ENCODE assay signal across 22 cellular contexts in the genomic region with DNA sequence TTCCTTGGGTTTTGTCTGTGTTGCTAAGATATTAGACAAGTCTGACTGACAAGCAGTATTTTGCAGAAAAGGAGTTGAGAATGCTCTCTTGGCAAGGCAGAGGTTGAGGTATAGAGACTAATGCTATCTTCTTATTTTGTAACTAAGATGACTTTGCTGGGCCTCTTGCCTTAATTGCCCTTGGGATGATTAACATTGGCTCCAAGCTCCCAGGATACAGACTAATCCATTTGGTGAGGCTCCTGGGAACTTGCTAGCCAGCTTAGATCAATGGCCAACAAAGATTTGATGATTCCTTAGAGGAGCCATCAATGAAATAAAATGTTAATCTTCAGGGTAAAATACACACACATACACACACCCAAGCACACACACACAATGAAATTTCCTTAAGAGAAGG. TPM values are rescaled to one million over a fixed set of nuclear protein-coding genes. Genes with fewer than 3 reads are reported as not detected.
DNase-seq lines count a peak whose midpoint lies in the region; ATAC-seq, FAIRE-seq and TF ChIP-seq lines count a peak whose summit lies in the region.
"Had no signal": no experiment of that assay in that cellular context is flagged by ENCODE, and none has a peak within 500 bp of the region (broad histone marks: within the 10 kb centered on the region; RNA-seq: fewer than 3 reads in every experiment).

No MANE protein-coding gene starts in this region.

- no peak overlapping the region for H3K18ac ChIP-seq in H1 (ENCODE audit: extremely low read depth, low read length)

- no peak overlapping the region for H2AK5ac ChIP-seq in H1 (ENCODE audit: low read depth, low read length)

- no peak overlapping the region for H2BK5ac ChIP-seq in H1 (ENCODE audit: low read depth, low read length)

- H3K9ac ChIP-seq in Loucy (ENCODE audit: low read depth, low read length, poor library complexity, severe bottlenecking) (no peak overlapping the region), H1 (replicated peaks in 1 of 4; ENCODE audit: extremely low read depth in 1 of 4, low read depth in 3 of 4, low read length in 3 of 4) (no peak overlapping the region)
- H3K9ac ChIP-seq: BLaER1 treated with 17β-estradiol and CSF1 and Interleukin-3, amounts not matched to agents 10 nM and 100 nM had no signal

- ATAC-seq in GM18505 (IDR thresholded peaks at IDR 0.05; ENCODE audit: unreplicated experiment) (no peak), HG03442 (IDR thresholded peaks at IDR 0.05; ENCODE audit: unreplicated experiment) (no peak), omental fat pad (ENCODE audit: low FRiP score) (no peak)
- ATAC-seq: A549; CD8-positive, alpha-beta T cell had no signal

- no peak overlapping the region for H3K56ac ChIP-seq in H1 (replicated peaks; ENCODE audit: insufficient read length, low read depth, low read length)

- H4K5ac ChIP-seq in H1 (ENCODE audit: insufficient read length, low read depth, low read length), result no peak overlapping the region

- no peak overlapping the region for H2BK12ac ChIP-seq in H1 (ENCODE audit: low read depth, low read length)

- H3K27me3 ChIP-seq in Loucy (ENCODE audit: insufficient read depth, low read length, poor library complexity, severe bottlenecking), result no peaks in the 10 kb centered on the region
- 0 out of 7 replicates have a peak, but pooled peaks cover 0 to 2% (median 0%) of the 10 kb centered on the region in 4 experiments for H3K27me3 ChIP-seq in H1 (replicated peaks in 1 of 4; ENCODE audit: control insufficient read depth in 3 of 4, extremely low read depth in 1 of 4, insufficient read depth in 3 of 4, low read length in 3 of 4)
- H3K27me3 ChIP-seq: BLaER1 treated with 17β-estradiol and CSF1 and Interleukin-3, amounts not matched to agents 10 nM and 100 nM had no signal

- H2BK15ac ChIP-seq in H1 (ENCODE audit: low read length), result no peak overlapping the region

- H3K4me2 ChIP-seq in Loucy (ENCODE audit: low read depth, low read length, poor library complexity, severe bottlenecking) (no peak overlapping the region), H1 (ENCODE audit: insufficient read depth in 1 of 2, low read depth in 2 of 2, low read length in 2 of 2) (no peak overlapping the region)
- H3K4me2 ChIP-seq: A549; BLaER1 treated with 17β-estradiol and CSF1 and Interleukin-3, amounts not matched to agents 10 nM and 100 nM had no signal

- TF ChIP-seq CTCF in Loucy (conservative IDR thresholded peaks at IDR 0.05; ENCODE audit: low read length) (no peak), H1 (IDR thresholded peaks at IDR 0.05; ENCODE audit: control extremely low read depth in 1 of 3, insufficient read depth in 1 of 3, low read depth in 1 of 3, low read length in 3 of 3) (no peak), omental fat pad (IDR thresholded peaks at IDR 0.05) (no peak)

- POLR2A ChIA-PET in H1 (lab: Charles Lee; ENCODE audit: partially characterized antibody), result no interaction called here

- TF ChIP-seq EP300 in H1 (IDR thresholded peaks at IDR 0.05; ENCODE audit: borderline replicate concordance in 1 of 2, low read depth in 2 of 2, low read length in 2 of 2), result no peak

- H3K4me1 ChIP-seq in Loucy (ENCODE audit: insufficient read depth, low read length, poor library complexity, severe bottlenecking) (peaks cover under 1% of the 10 kb centered on the region), H1 (replicated peaks in 1 of 4; ENCODE audit: control insufficient read depth in 3 of 4, insufficient read depth in 4 of 4, low read length in 3 of 4) (peaks cover 0 to 2% (median under 1%) of the 10 kb centered on the region in 4 experiments; a peak in 2 of 7 replicates)
- H3K4me1 ChIP-seq: A549; BLaER1 treated with 17β-estradiol and CSF1 and Interleukin-3, amounts not matched to agents 10 nM and 100 nM; Caco-2 had no signal

- H4K20me1 ChIP-seq in Loucy (ENCODE audit: insufficient read depth, low read length, poor library complexity, severe bottlenecking), result no peaks in the 10 kb centered on the region
- H4K20me1 ChIP-seq in H1 (replicated peaks in 1 of 2; ENCODE audit: control insufficient read depth in 1 of 2, insufficient read depth in 2 of 2, low read length in 2 of 2), result no peaks in the 10 kb centered on the region
- H4K20me1 ChIP-seq: BLaER1 treated with 17β-estradiol and CSF1 and Interleukin-3, amounts not matched to agents 10 nM and 100 nM had no signal

- H3K27ac ChIP-seq in H1 (ENCODE audit: low read depth, low read length), result no peak overlapping the region
- H3K27ac ChIP-seq: 22Rv1; A549; BLaER1 treated with 17β-estradiol and CSF1 and Interleukin-3, amounts not matched to agents 10 nM and 100 nM; C4-2B had no signal

- H3F3A ChIP-seq in Loucy (ENCODE audit: low read depth), result no peaks in the 10 kb centered on the region

- no peak overlapping the region for H3K14ac ChIP-seq in H1 (ENCODE audit: insufficient read length)

- TF ChIP-seq POLR2A in H1 (IDR thresholded peaks at IDR 0.05; ENCODE audit: control extremely low read depth in 1 of 2, low read depth in 2 of 2, low read length in 2 of 2), result no peak
- TF ChIP-seq POLR2A in GM18505 (IDR thresholded peaks at IDR 0.05; ENCODE audit: borderline replicate concordance, extremely low read depth, insufficient read depth, insufficient read length), result no peak
- TF ChIP-seq POLR2A in H54 (IDR thresholded peaks at IDR 0.05; ENCODE audit: low read depth, low read length), result no peak

- no peaks in the 10 kb centered on the region for H3K9me2 ChIP-seq in Loucy (replicated peaks; ENCODE audit: low read depth, low read length)

- H3K23me2 ChIP-seq in H1 (ENCODE audit: low read depth, low read length), result no peaks in the 10 kb centered on the region; the same call in 1 of the 2 replicates

- H3K4ac ChIP-seq in H1 (replicated peaks; ENCODE audit: insufficient read length, low read depth, low read length), result no peak overlapping the region

- H3K79me2 ChIP-seq in Loucy (ENCODE audit: insufficient read depth, low read length) (no peaks in the 10 kb centered on the region), H1 (ENCODE audit: control insufficient read depth in 1 of 2, insufficient read depth in 2 of 2, low read length in 2 of 2) (no peaks in the 10 kb centered on the region)

- no peak overlapping the region for H4K91ac ChIP-seq in H1 (replicated peaks; ENCODE audit: insufficient read length, low read length)

- H2BK120ac ChIP-seq in H1 (replicated peaks; ENCODE audit: low read depth, low read length), result no peak overlapping the region

- H3K9me3 ChIP-seq in Loucy (ENCODE audit: insufficient read depth, low read depth, low read length) (no peaks in the 10 kb centered on the region), H1 (ENCODE audit: insufficient read depth in 2 of 2, low read depth in 1 of 2, low read length in 1 of 2) (no peaks in the 10 kb centered on the region)
- H3K9me3 ChIP-seq: A549; BLaER1 treated with 17β-estradiol and CSF1 and Interleukin-3, amounts not matched to agents 10 nM and 100 nM; Caco-2 had no signal

- no peak overlapping the region for H3K4me3 ChIP-seq in Loucy (ENCODE audit: low read length, poor library complexity, severe bottlenecking)
- no peak overlapping the region for H3K4me3 ChIP-seq in H1 (ENCODE audit: extremely low read depth in 1 of 4, insufficient read depth in 2 of 4, low read depth in 3 of 4, low read length in 4 of 4)
- H3K4me3 ChIP-seq: A549; BLaER1 treated with 17β-estradiol and CSF1 and Interleukin-3, amounts not matched to agents 10 nM and 100 nM had no signal

- no peak overlapping the region for H4K8ac ChIP-seq in H1 (ENCODE audit: extremely low read depth, insufficient read depth, low read length)

- H2BK20ac ChIP-seq in H1 (ENCODE audit: low read length), result no peak overlapping the region

- H3K36me3 ChIP-seq in Loucy (ENCODE audit: insufficient read depth, low read length), result no peaks in the 10 kb centered on the region
- no peaks in the 10 kb centered on the region for H3K36me3 ChIP-seq in H1 (ENCODE audit: control insufficient read depth in 2 of 4, insufficient read depth in 4 of 4, low read length in 3 of 4)
- H3K36me3 ChIP-seq: BLaER1 treated with 17β-estradiol and CSF1 and Interleukin-3, amounts not matched to agents 10 nM and 100 nM had no signal

- CTCF ChIA-PET in H1 (lab: Charles Lee; ENCODE audit: partially characterized antibody), result no interaction called here

- no peak for FAIRE-seq in H1 (lab: Jason Lieb, UNC)
- no peak for FAIRE-seq in H54 (lab: Jason Lieb, UNC)
- FAIRE-seq: A549, G401.6, GM12891, GM18507 had no signal

- no peak overlapping the region for H3K23ac ChIP-seq in H1 (ENCODE audit: insufficient read length)

- TF ChIP-seq RAD21 in H1 (IDR thresholded peaks at IDR 0.05 in 1 of 2, conservative IDR thresholded peaks at IDR 0.05 in 1 of 2; ENCODE audit: low read depth in 2 of 2, low read length in 2 of 2), result no peak

- H2AFZ ChIP-seq in Loucy (ENCODE audit: low read length), result peak overlapping the region; percentile 54; the same call in 1 of the 2 replicates
- 0 out of 2 replicates have a peak overlapping the region, but pooled peaks have one; percentile 1 for H2AFZ ChIP-seq in H1 (ENCODE audit: low read length)

- no peaks in the 10 kb centered on the region for H3K79me1 ChIP-seq in H1 (ENCODE audit: low read depth, low read length)

- DNase-seq in D341Med (ENCODE audit: low spot score) (peak; percentile 61), NCI-H82 treated with DMSO at 0.1 percent for 48 hours (lab: John Stamatoyannopoulos, UW; ENCODE audit: unreplicated experiment) (peak; percentile 66), H1 (ENCODE audit: low read depth in 1 of 2, low spot score in 2 of 2) (no peak), H54 (ENCODE audit: insufficient read length, low spot score) (no peak), omental fat pad (ENCODE audit: low spot score) (no peak)
- DNase-seq: AML-193; Caco-2; Calu3; CD4-positive, alpha-beta T cell; CD8-positive, alpha-beta T cell; DMS79 treated with DMSO at 0.1 percent for 48 hours; GF-D8 had no signal

RNA-seq across cellular contexts. Expression of a gene that starts 28.7 kb away (rescaled TPM):
- total RNA-seq in H1 (2021; fragmentation: NEBNext Ultra II Directional; extraction: Animal tissue kit (Norgen Biotek cat#: 25700)), result 48.3 and 50.0 TPM in 2 replicates
- 23.3 and 45.8 TPM in 2 replicates for polyA plus RNA-seq in H1 (2011; rRNA removed)
- polyA plus RNA-seq in H1 (2011; cell fraction: cytosol; rRNA removed), result 29.7 TPM
- 21.7 TPM for polyA plus RNA-seq in H1 (2011; cell fraction: nucleus; rRNA removed)
- 28.3 to 40.9 TPM (median 32.4 TPM) in 4 replicates for polyA plus RNA-seq in H1 (2012, experiment 1 of 2)
- 3.2 TPM for polyA plus RNA-seq in H1 (2012, experiment 2 of 2)
- 41.3 TPM for polyA plus RNA-seq in H1 (2013, experiment 1 of 2)
- polyA plus RNA-seq in H1 (2013, experiment 2 of 2), result 37.0 TPM
- 45.1 and 74.4 TPM in 2 replicates for polyA minus RNA-seq in H1 (2011; rRNA and poly(A)+ RNA removed)
- polyA minus RNA-seq in H1 (2011; cell fraction: cytosol; rRNA and poly(A)+ RNA removed), result 24.5 TPM
- polyA minus RNA-seq in H1 (2011; cell fraction: nucleus; rRNA and poly(A)+ RNA removed), result 68.7 TPM
- 10 to 100 TPM; 31.1 to 47.3 (median 41.7) TPM for total RNA-seq in omental fat pad

RNA-seq across cellular contexts. Expression of a gene that starts 37.2 kb away (rescaled TPM):
- 51.4 and 55.9 TPM in 2 replicates for total RNA-seq in H1 (2021; fragmentation: NEBNext Ultra II Directional; extraction: Animal tissue kit (Norgen Biotek cat#: 25700))
- polyA plus RNA-seq in H1 (2011; rRNA removed), result 10.9 and 18.6 TPM in 2 replicates
- polyA plus RNA-seq in H1 (2011; cell fraction: cytosol; rRNA removed), result 15.6 TPM
- polyA plus RNA-seq in H1 (2011; cell fraction: nucleus; rRNA removed), result 15.8 TPM
- polyA plus RNA-seq in H1 (2012, experiment 1 of 2), result 21.5 to 33.7 TPM (median 28.5 TPM) in 4 replicates
- polyA plus RNA-seq in H1 (2012, experiment 2 of 2), result 1.8 TPM
- polyA plus RNA-seq in H1 (2013, experiment 1 of 2), result 29.2 TPM
- 37.5 TPM for polyA plus RNA-seq in H1 (2013, experiment 2 of 2)
- 63.6 and 110 TPM in 2 replicates for polyA minus RNA-seq in H1 (2011; rRNA and poly(A)+ RNA removed)
- 39.1 TPM for polyA minus RNA-seq in H1 (2011; cell fraction: cytosol; rRNA and poly(A)+ RNA removed)
- 66.7 TPM for polyA minus RNA-seq in H1 (2011; cell fraction: nucleus; rRNA and poly(A)+ RNA removed)
- total RNA-seq in omental fat pad, result 10 to 100 TPM; 21.2 to 46.5 (median 22.1) TPM

Comparison
In these comparisons a context has a peak if more than half of its experiments do, and no peak if none do; other contexts are left out.
1. DNase-seq: peak in D341Med (single experiment) and NCI-H82 treated with DMSO at 0.1 percent for 48 hours (single experiment); none in H1 (0 of 2), H54 (single experiment) and omental fat pad (single experiment).